ENCODE assay signal across 1 cellular context in the genomic region with DNA sequence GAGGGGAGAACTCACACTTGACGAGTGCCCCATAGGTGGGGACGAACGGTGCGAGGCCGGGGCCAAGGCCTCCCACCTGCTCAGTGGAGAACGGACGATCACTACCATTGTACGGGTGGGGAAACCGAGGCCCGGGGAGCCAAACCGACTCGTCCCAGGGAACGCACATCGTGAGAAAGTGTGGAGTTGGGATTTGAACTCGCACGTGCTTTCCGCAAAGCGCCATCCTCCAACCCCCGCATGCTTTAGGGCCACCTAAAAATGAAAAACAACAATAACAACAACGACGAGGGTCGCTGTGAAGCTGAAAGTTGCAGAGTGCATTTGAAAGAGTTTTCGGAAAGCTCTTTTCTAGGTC.
A peak's percentile ranks its signal among the peaks of the same experiment; 100 is the strongest.
TF ChIP-seq lines count a peak whose summit lies in the region.

No MANE protein-coding gene starts in this region.

TF ChIP-seq in HepG2, 621 proteins besides CTCF, POLR2A, EP300 and RAD21 (continued from another document):
- TF ChIP-seq SNRNP70 (IDR thresholded peaks at IDR 0.05; ENCODE audit: low read depth, low read length) (no peak), MYC (CRISPR knock-in tag; IDR thresholded peaks at IDR 0.05; ENCODE audit: borderline replicate concordance) (peak; percentile 9; the same call in 1 of the 2 replicates), DMAP1 (CRISPR knock-in tag; IDR thresholded peaks at IDR 0.05) (no peak), ZNF562 (CRISPR knock-in tag; IDR thresholded peaks at IDR 0.05; ENCODE audit: borderline replicate concordance) (no peak), ZNF570 (CRISPR knock-in tag; IDR thresholded peaks at IDR 0.05; ENCODE audit: borderline replicate concordance) (no peak), ZNF235 (CRISPR knock-in tag; IDR thresholded peaks at IDR 0.05; ENCODE audit: borderline replicate concordance) (0 out of 2 replicates have a peak, but pooled peaks have one; percentile 4), TAF15 (IDR thresholded peaks at IDR 0.05; ENCODE audit: low read depth, low read length, poor library complexity, severe bottlenecking) (no peak), ZFAT (CRISPR knock-in tag; conservative IDR thresholded peaks at IDR 0.05) (no peak), ZBTB20 (CRISPR knock-in tag; IDR thresholded peaks at IDR 0.05; ENCODE audit: borderline replicate concordance, low read depth) (no peak), TARDBP (CRISPR knock-in tag; IDR thresholded peaks at IDR 0.05) (no peak), SOX13 (IDR thresholded peaks at IDR 0.05) (no peak), SOX13 (CRISPR knock-in tag; conservative IDR thresholded peaks at IDR 0.05 in 1 of 2, IDR thresholded peaks at IDR 0.05 in 1 of 2) (no peak), PTBP1 (IDR thresholded peaks at IDR 0.05; ENCODE audit: low read depth, low read length, poor library complexity, severe bottlenecking) (no peak), CCAR2 (optimal IDR thresholded peaks at IDR 0.05; ENCODE audit: low read depth, low read length) (peak; percentile 24), ETV6 (CRISPR knock-in tag; conservative IDR thresholded peaks at IDR 0.05) (no peak), KLF11 (CRISPR knock-in tag; IDR thresholded peaks at IDR 0.05) (no peak), HNF4G (IDR thresholded peaks at IDR 0.05; ENCODE audit: borderline replicate concordance, low read depth, low read length) (no peak), HNF4G (CRISPR knock-in tag; IDR thresholded peaks at IDR 0.05; ENCODE audit: borderline replicate concordance, low read depth) (no peak)
- TF ChIP-seq, protein P1, sequence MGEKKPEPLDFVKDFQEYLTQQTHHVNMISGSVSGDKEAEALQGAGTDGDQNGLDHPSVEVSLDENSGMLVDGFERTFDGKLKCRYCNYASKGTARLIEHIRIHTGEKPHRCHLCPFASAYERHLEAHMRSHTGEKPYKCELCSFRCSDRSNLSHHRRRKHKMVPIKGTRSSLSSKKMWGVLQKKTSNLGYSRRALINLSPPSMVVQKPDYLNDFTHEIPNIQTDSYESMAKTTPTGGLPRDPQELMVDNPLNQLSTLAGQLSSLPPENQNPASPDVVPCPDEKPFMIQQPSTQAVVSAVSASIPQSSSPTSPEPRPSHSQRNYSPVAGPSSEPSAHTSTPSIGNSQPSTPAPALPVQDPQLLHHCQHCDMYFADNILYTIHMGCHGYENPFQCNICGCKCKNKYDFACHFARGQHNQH (CRISPR knock-in tag; IDR thresholded peaks at IDR 0.05), result no peak
- TF ChIP-seq, protein P2, sequence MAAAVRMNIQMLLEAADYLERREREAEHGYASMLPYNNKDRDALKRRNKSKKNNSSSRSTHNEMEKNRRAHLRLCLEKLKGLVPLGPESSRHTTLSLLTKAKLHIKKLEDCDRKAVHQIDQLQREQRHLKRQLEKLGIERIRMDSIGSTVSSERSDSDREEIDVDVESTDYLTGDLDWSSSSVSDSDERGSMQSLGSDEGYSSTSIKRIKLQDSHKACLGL (CRISPR knock-in tag; IDR thresholded peaks at IDR 0.05), result 0 out of 2 replicates have a peak, but pooled peaks have one; percentile 35
- TF ChIP-seq, protein P3, sequence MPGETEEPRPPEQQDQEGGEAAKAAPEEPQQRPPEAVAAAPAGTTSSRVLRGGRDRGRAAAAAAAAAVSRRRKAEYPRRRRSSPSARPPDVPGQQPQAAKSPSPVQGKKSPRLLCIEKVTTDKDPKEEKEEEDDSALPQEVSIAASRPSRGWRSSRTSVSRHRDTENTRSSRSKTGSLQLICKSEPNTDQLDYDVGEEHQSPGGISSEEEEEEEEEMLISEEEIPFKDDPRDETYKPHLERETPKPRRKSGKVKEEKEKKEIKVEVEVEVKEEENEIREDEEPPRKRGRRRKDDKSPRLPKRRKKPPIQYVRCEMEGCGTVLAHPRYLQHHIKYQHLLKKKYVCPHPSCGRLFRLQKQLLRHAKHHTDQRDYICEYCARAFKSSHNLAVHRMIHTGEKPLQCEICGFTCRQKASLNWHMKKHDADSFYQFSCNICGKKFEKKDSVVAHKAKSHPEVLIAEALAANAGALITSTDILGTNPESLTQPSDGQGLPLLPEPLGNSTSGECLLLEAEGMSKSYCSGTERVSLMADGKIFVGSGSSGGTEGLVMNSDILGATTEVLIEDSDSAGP (CRISPR knock-in tag; IDR thresholded peaks at IDR 0.05; ENCODE audit: borderline replicate concordance), result no peak
- TF ChIP-seq, protein P4, sequence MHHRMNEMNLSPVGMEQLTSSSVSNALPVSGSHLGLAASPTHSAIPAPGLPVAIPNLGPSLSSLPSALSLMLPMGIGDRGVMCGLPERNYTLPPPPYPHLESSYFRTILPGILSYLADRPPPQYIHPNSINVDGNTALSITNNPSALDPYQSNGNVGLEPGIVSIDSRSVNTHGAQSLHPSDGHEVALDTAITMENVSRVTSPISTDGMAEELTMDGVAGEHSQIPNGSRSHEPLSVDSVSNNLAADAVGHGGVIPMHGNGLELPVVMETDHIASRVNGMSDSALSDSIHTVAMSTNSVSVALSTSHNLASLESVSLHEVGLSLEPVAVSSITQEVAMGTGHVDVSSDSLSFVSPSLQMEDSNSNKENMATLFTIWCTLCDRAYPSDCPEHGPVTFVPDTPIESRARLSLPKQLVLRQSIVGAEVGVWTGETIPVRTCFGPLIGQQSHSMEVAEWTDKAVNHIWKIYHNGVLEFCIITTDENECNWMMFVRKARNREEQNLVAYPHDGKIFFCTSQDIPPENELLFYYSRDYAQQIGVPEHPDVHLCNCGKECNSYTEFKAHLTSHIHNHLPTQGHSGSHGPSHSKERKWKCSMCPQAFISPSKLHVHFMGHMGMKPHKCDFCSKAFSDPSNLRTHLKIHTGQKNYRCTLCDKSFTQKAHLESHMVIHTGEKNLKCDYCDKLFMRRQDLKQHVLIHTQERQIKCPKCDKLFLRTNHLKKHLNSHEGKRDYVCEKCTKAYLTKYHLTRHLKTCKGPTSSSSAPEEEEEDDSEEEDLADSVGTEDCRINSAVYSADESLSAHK (CRISPR knock-in tag; IDR thresholded peaks at IDR 0.05; ENCODE audit: borderline replicate concordance), result no peak
